In the genomic region with DNA sequence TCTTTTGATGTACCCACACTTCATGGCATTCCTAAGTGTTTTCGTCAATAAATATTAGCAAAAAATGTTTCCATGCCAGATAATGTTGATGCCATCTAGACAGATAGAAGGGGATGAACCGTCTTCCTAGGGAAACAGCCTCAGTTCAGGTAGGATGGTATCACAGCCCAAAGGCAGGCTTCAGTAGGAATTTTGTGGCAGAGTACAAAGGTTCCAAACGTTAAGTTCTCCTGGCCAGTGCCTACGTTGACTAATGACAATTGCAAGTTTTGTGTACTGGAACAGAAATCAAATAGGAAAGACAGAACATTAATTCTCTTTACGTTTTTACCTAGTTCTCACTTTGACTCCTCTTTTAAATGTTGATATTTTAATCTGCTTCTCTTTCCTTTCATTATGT, we compare ENCODE assay signal across 24 cellular contexts.
A peak's percentile ranks its signal among the peaks of the same experiment; 100 is the strongest.
DNase-seq lines count a peak whose midpoint lies in the region; ATAC-seq, FAIRE-seq and TF ChIP-seq lines count a peak whose summit lies in the region.
"Had no signal": no experiment of that assay in that cellular context is flagged by ENCODE, and none has a peak within 500 bp of the region (broad histone marks: within the 10 kb centered on the region; RNA-seq: fewer than 3 reads in every experiment).

No MANE protein-coding gene starts in this region.

- H3K36me3 Mint-ChIP-seq in Caco-2 (ENCODE audit: insufficient read depth, unreplicated experiment) (peaks cover 25% of the 10 kb centered on the region), progenitor cell of endocrine pancreas (ENCODE audit: insufficient read depth) (peaks cover 19% of the 10 kb centered on the region)

- CTCF ChIA-PET in Caco-2 (lab: Charles Lee), result interaction anchor here (1.3 kb wide), 1 partner anchor 21 kb away, joined by 4 read pairs; no protein-coding TSS in a partner anchor

- peaks cover 2% of the 10 kb centered on the region for H3K79me2 ChIP-seq in keratinocyte (ENCODE audit: control insufficient read depth, insufficient read depth, low read length)

- TF ChIP-seq POLR2A in right lobe of liver (IDR thresholded peaks at IDR 0.05), result no peak

- H3K9ac ChIP-seq in keratinocyte (ENCODE audit: control insufficient read depth, extremely low read depth, insufficient read depth, low read length), result no peak overlapping the region
- H3K9ac ChIP-seq: BLaER1 had no signal

- ATAC-seq in right lobe of liver (peak; percentile 42 to 74 (median 60)), HG03378 (IDR thresholded peaks at IDR 0.05; ENCODE audit: unreplicated experiment) (no peak)

- H3K36me3 ChIP-seq in Caco-2 (ENCODE audit: control insufficient read depth, insufficient read depth, low read length), result no peaks in the 10 kb centered on the region
- H3K36me3 ChIP-seq in keratinocyte (ENCODE audit: control insufficient read depth in 2 of 2, extremely low read depth in 1 of 2, insufficient read depth in 2 of 2, low read length in 2 of 2), result no peaks in the 10 kb centered on the region
- peaks cover 0 to 5% (median 0%) of the 10 kb centered on the region in 4 donors for H3K36me3 ChIP-seq in right lobe of liver

- no peak overlapping the region for H3K4me2 ChIP-seq in keratinocyte (ENCODE audit: control insufficient read depth, extremely low read depth, insufficient read depth, low read depth, low read length)
- H3K4me2 ChIP-seq: BLaER1 had no signal

- dilution Hi-C loops in keratinocyte (cut with MboI; ENCODE audit: extremely low pct_ligation_motif_present, low sequenced_read_pairs), result no loop called here

- H3K4me1 ChIP-seq in Caco-2 (no peaks in the 10 kb centered on the region), keratinocyte (ENCODE audit: control insufficient read depth, extremely low read depth, insufficient read depth, low read length) (no peaks in the 10 kb centered on the region), right lobe of liver (no peaks in the 10 kb centered on the region)
- H3K4me1 ChIP-seq: BE2C, BLaER1 had no signal

- no peaks in the 10 kb centered on the region for H3K9me1 ChIP-seq in keratinocyte (ENCODE audit: control insufficient read depth, extremely low read depth, insufficient read depth, low read length)

- intact Hi-C loops in Caco-2 (cut with micrococcal nuclease; ENCODE audit: unreplicated experiment) (no loop called here), right lobe of liver (cut with DNase I) (no loop called here)

- no peaks in the 10 kb centered on the region for H4K20me1 ChIP-seq in keratinocyte (ENCODE audit: control insufficient read depth, extremely low read depth, insufficient read depth, low read length)
- H4K20me1 ChIP-seq: BLaER1 had no signal

- WGBS in right lobe of liver (ENCODE audit: insufficient coverage, low coverage, low lambda C conversion rate, missing lambda C conversion rate), result 52% methylated on average over 5 of the region's 5 CpGs

- H3K4me3 Mint-ChIP-seq in Caco-2 (ENCODE audit: unreplicated experiment), result no peak overlapping the region
- no peak overlapping the region for H3K4me3 Mint-ChIP-seq in progenitor cell of endocrine pancreas (ENCODE audit: low read depth)
- H3K4me3 Mint-ChIP-seq: CD14-positive monocyte; CD4-positive, alpha-beta memory T cell; CD4-positive, CD25-positive, alpha-beta regulatory T cell; CD8-positive, alpha-beta memory T cell had no signal

- no peaks in the 10 kb centered on the region for H3K27me3 Mint-ChIP-seq in Caco-2 (ENCODE audit: insufficient read depth, unreplicated experiment)
- no peaks in the 10 kb centered on the region for H3K27me3 Mint-ChIP-seq in progenitor cell of endocrine pancreas
- H3K27me3 Mint-ChIP-seq: CD4-positive, alpha-beta memory T cell; CD4-positive, CD25-positive, alpha-beta regulatory T cell; CD8-positive, alpha-beta memory T cell had no signal

- no peak overlapping the region for H2AFZ ChIP-seq in keratinocyte (ENCODE audit: control insufficient read depth, low read length)

- POLR2A ChIA-PET in Caco-2 (lab: Charles Lee), result no interaction called here

- DNase-seq in Caco-2 (no peak), keratinocyte (ENCODE audit: low read depth, low spot score) (no peak), right lobe of liver (no peak), progenitor cell of endocrine pancreas (ENCODE audit: low spot score, unreplicated experiment) (no peak), iPS-NIHi7 (ENCODE audit: extremely low spot score) (no peak), foreskin fibroblast (no peak)
- DNase-seq: 8988T; ACHN; BE2C; C1 segment of cervical spinal cord; Calu3; CD4-positive, alpha-beta memory T cell; CD4-positive, CD25-positive, alpha-beta regulatory T cell; CD8-positive, alpha-beta memory T cell; COR-L47; DMS79 treated with DMSO at 0.1 percent for 48 hours; GF-D8 had no signal

- peak; percentile 59 for FAIRE-seq in keratinocyte (lab: Jason Lieb, UNC)
- FAIRE-seq: A204.1, D721Med, G401.6, GM12891 had no signal

- H3K4me1 Mint-ChIP-seq in Caco-2 (ENCODE audit: low read depth, unreplicated experiment) (peaks cover 7% of the 10 kb centered on the region), progenitor cell of endocrine pancreas (ENCODE audit: low read depth) (no peaks in the 10 kb centered on the region)
- H3K4me1 Mint-ChIP-seq: CD14-positive monocyte had no signal

- H3K4me3 ChIP-seq in Caco-2 (ENCODE audit: low read depth, low read length) (no peak overlapping the region), keratinocyte (ENCODE audit: control insufficient read depth in 2 of 3, extremely low read depth in 1 of 3, insufficient read depth in 2 of 3, low read depth in 1 of 3, low read length in 3 of 3) (no peak overlapping the region), right lobe of liver (no peak overlapping the region), foreskin fibroblast (ENCODE audit: low read depth in 1 of 2, low read length in 2 of 2) (no peak overlapping the region)
- H3K4me3 ChIP-seq: BLaER1 had no signal

- H3K9me3 ChIP-seq in Caco-2 (no peaks in the 10 kb centered on the region), keratinocyte (ENCODE audit: control insufficient read depth, low read depth, low read length) (no peaks in the 10 kb centered on the region), right lobe of liver (no peaks in the 10 kb centered on the region)
- H3K9me3 ChIP-seq: BE2C, BLaER1 had no signal

- H3K27ac ChIP-seq in keratinocyte (ENCODE audit: control insufficient read depth, insufficient read depth, low read length) (no peak overlapping the region), right lobe of liver (no peak overlapping the region)
- H3K27ac ChIP-seq: BLaER1 had no signal

- BruUV-seq in Caco-2 (replicated peaks; lab: Mats Ljungman, UMichigan), result TSS peak; percentile 5

- H3K27ac Mint-ChIP-seq in Caco-2 (ENCODE audit: unreplicated experiment) (no peak overlapping the region), progenitor cell of endocrine pancreas (peak overlapping the region; percentile 29)
- H3K27ac Mint-ChIP-seq: CD14-positive monocyte; CD4-positive, CD25-positive, alpha-beta regulatory T cell had no signal

- H3K9me3 Mint-ChIP-seq in Caco-2 (ENCODE audit: unreplicated experiment) (peaks cover 10% of the 10 kb centered on the region), progenitor cell of endocrine pancreas (ENCODE audit: low read depth) (peaks cover 7% of the 10 kb centered on the region)
- H3K9me3 Mint-ChIP-seq: CD8-positive, alpha-beta memory T cell had no signal

- H3K27me3 ChIP-seq in Caco-2 (replicated peaks; ENCODE audit: control insufficient read depth, insufficient read depth, low read length) (no peaks in the 10 kb centered on the region), keratinocyte (ENCODE audit: control insufficient read depth, extremely low read depth, insufficient read depth, low read length) (no peaks in the 10 kb centered on the region), right lobe of liver (no peaks in the 10 kb centered on the region)
- H3K27me3 ChIP-seq: BE2C, BLaER1 had no signal

- TF ChIP-seq CTCF in Caco-2 (IDR thresholded peaks at IDR 0.05; ENCODE audit: insufficient read depth in 1 of 2, low read depth in 1 of 2, low read length in 1 of 2, severe bottlenecking in 1 of 2, unreplicated experiment in 1 of 2) (no peak), keratinocyte (optimal IDR thresholded peaks at IDR 0.05 in 1 of 3, IDR thresholded peaks at IDR 0.05 in 1 of 3, conservative IDR thresholded peaks at IDR 0.05 in 1 of 3; ENCODE audit: extremely low read depth in 1 of 3, insufficient read depth in 2 of 3, low read length in 3 of 3) (no peak), right lobe of liver (IDR thresholded peaks at IDR 0.05) (no peak), progenitor cell of endocrine pancreas (IDR thresholded peaks at IDR 0.05; ENCODE audit: unreplicated experiment) (no peak), foreskin fibroblast (IDR thresholded peaks at IDR 0.05; ENCODE audit: low read depth, low read length) (no peak)
